Comparison of ENCODE assay signal across 24 cellular contexts in genomic region chr1:27940870-27941269, GRCh38. TPM values are rescaled to one million over a fixed set of nuclear protein-coding genes. Genes with fewer than 3 reads are reported as not detected.
A peak's percentile ranks its signal among the peaks of the same experiment; 100 is the strongest.
DNase-seq lines count a peak whose midpoint lies in the region; ATAC-seq, FAIRE-seq and TF ChIP-seq lines count a peak whose summit lies in the region.
"Had no signal": no experiment of that assay in that cellular context is flagged by ENCODE, and none has a peak within 500 bp of the region (broad histone marks: within the 10 kb centered on the region; RNA-seq: fewer than 3 reads in every experiment).

No MANE protein-coding gene starts in this region.

- ATAC-seq in activated CD4-positive, alpha-beta T cell treated with anti-CD3 and anti-CD28 coated beads for 36 hours: peak; percentile 20
- ATAC-seq in CD8-positive, alpha-beta T cell: no peak
- no peak for ATAC-seq in activated CD8-positive, alpha-beta T cell treated with anti-CD3 and anti-CD28 coated beads, Interleukin-2, amount 10 ng/mL, durations not matched to agents 7 days and 5 days

- H3K4me3 Mint-ChIP-seq in activated CD4-positive, alpha-beta T cell treated with anti-CD3 and anti-CD28 coated beads for 36 hours: no peak overlapping the region
- H3K4me3 Mint-ChIP-seq in CD8-positive, alpha-beta T cell: no peak overlapping the region
- H3K4me3 Mint-ChIP-seq in activated CD8-positive, alpha-beta T cell treated with anti-CD3 and anti-CD28 coated beads, Interleukin-2, amount 10 ng/mL, durations not matched to agents 7 days and 5 days: no peak overlapping the region
- H3K4me3 Mint-ChIP-seq: activated T-helper 1 cell treated with anti-CD3 and anti-CD28 coated beads, Interleukin-12 subunit alpha, Interleukin-12 subunit beta, Interleukin-2, Interleukin-4 antibody, amounts not matched to agents 30 ng/mL and 10 ng/mL and 1 ng/mL, durations not matched to agents 14 hours and 24 hours and 36 hours; WTC11 had no signal

- no peaks in the 10 kb centered on the region for H3K27me3 ChIP-seq in CD8-positive, alpha-beta T cell (ENCODE audit: insufficient read depth, low read length)
- H3K27me3 ChIP-seq in neutrophil (peaks cover 2% of the 10 kb centered on the region), esophagus squamous epithelium (peaks cover 0 to 9% (median 0%) of the 10 kb centered on the region in 4 donors)
- H3K27me3 ChIP-seq: ascending aorta, colonic mucosa, right lobe of liver, SJCRH30, uterus had no signal

- no peaks in the 10 kb centered on the region for H3K36me3 Mint-ChIP-seq in activated CD4-positive, alpha-beta T cell treated with anti-CD3 and anti-CD28 coated beads for 36 hours (ENCODE audit: low read depth)
- no peaks in the 10 kb centered on the region for H3K36me3 Mint-ChIP-seq in CD8-positive, alpha-beta T cell
- H3K36me3 Mint-ChIP-seq in activated CD8-positive, alpha-beta T cell treated with anti-CD3 and anti-CD28 coated beads, Interleukin-2, amount 10 ng/mL, durations not matched to agents 7 days and 5 days (ENCODE audit: low read depth): no peaks in the 10 kb centered on the region
- H3K36me3 Mint-ChIP-seq: activated naive CD4-positive, alpha-beta T cell treated with anti-CD3 and anti-CD28 coated beads, Interleukin-2, amount 50 U/mL, for 72 hours; WTC11 had no signal

- TF ChIP-seq POLR2A in esophagus squamous epithelium (IDR thresholded peaks at IDR 0.05) (no peak), GM12892 (IDR thresholded peaks at IDR 0.05; ENCODE audit: low read depth, low read length) (no peak)

- no peak for TF ChIP-seq CTCF in CD8-positive, alpha-beta T cell (IDR thresholded peaks at IDR 0.05)
- TF ChIP-seq CTCF in neutrophil (IDR thresholded peaks at IDR 0.05) (no peak), esophagus squamous epithelium (IDR thresholded peaks at IDR 0.05) (no peak)

- no peak for DNase-seq in activated CD4-positive, alpha-beta T cell treated with anti-CD3 and anti-CD28 coated beads for 36 hours
- no peak for DNase-seq in activated CD4-positive, alpha-beta T cell treated with anti-CD3 and anti-CD28 coated beads for 4 hours
- no peak for DNase-seq in CD8-positive, alpha-beta T cell
- no peak for DNase-seq in activated CD8-positive, alpha-beta T cell treated with anti-CD3 and anti-CD28 coated beads, Interleukin-2, amount 10 ng/mL, durations not matched to agents 7 days and 5 days
- no peak for DNase-seq in middle frontal gyrus (ENCODE audit: extremely low spot score, low spot score)
- no peak for DNase-seq in esophagus squamous epithelium (lab: John Stamatoyannopoulos, UW)
- no peak for DNase-seq in GM12892 (ENCODE audit: insufficient read length)
- DNase-seq: NCI-H2081 treated with DMSO at 0.1 percent for 48 hours, NCI-H748 treated with DMSO at 0.1 percent for 48 hours, uterus had no signal

- POLR2A ChIA-PET in activated CD4-positive, alpha-beta T cell treated with anti-CD3 and anti-CD28 coated beads for 36 hours (lab: Charles Lee): no interaction called here
- POLR2A ChIA-PET in CD8-positive, alpha-beta T cell (lab: Charles Lee): interaction anchor here (0.9 kb wide), 1 partner anchor 54 kb away, joined by 4 read pairs; no protein-coding TSS in a partner anchor
- POLR2A ChIA-PET in activated CD8-positive, alpha-beta T cell treated with anti-CD3 and anti-CD28 coated beads, Interleukin-2, amount 10 ng/mL, durations not matched to agents 7 days and 5 days (lab: Charles Lee): interaction anchor here (0.7 kb wide), 1 partner anchor 19 kb away, joined by 3 read pairs; the partner anchor contains the start of gene XKR8

- no peak for FAIRE-seq in GM12892 (lab: Jason Lieb, UNC)
- FAIRE-seq: A204.1, GM12878 had no signal

- 88 to 98% methylated on average over 5 of the region's 5 CpGs for WGBS in esophagus squamous epithelium, 2 donors

- peak overlapping the region; percentile 11 for H3K27ac Mint-ChIP-seq in activated CD4-positive, alpha-beta T cell treated with anti-CD3 and anti-CD28 coated beads for 36 hours
- peak overlapping the region; percentile 14 for H3K27ac Mint-ChIP-seq in CD8-positive, alpha-beta T cell
- H3K27ac Mint-ChIP-seq in activated CD8-positive, alpha-beta T cell treated with anti-CD3 and anti-CD28 coated beads, Interleukin-2, amount 10 ng/mL, durations not matched to agents 7 days and 5 days: peak overlapping the region; percentile 39
- H3K27ac Mint-ChIP-seq: progenitor cell of endocrine pancreas had no signal

- no peak overlapping the region for H3K27ac ChIP-seq in CD8-positive, alpha-beta T cell (ENCODE audit: low read depth, low read length)
- H3K27ac ChIP-seq in neutrophil: peak overlapping the region; percentile 91
- H3K27ac ChIP-seq in esophagus squamous epithelium: no peak overlapping the region
- H3K27ac ChIP-seq: ascending aorta, colonic mucosa, epithelial cell of prostate, right lobe of liver, SJCRH30, stomach, uterus had no signal

- H3K4me3 ChIP-seq in CD8-positive, alpha-beta T cell (ENCODE audit: low read depth, low read length): no peak overlapping the region
- H3K4me3 ChIP-seq in neutrophil (ENCODE audit: low read depth in 1 of 2, low read length in 1 of 2) (peak overlapping the region in 1 of 2 experiments; percentile 2), esophagus squamous epithelium (no peak overlapping the region)
- H3K4me3 ChIP-seq: ascending aorta, colonic mucosa, GM12878, right lobe of liver, SJCRH30, stomach, uterus had no signal

- peaks cover 21% of the 10 kb centered on the region for H3K4me1 ChIP-seq in CD8-positive, alpha-beta T cell (ENCODE audit: insufficient read depth, low read length)
- H3K4me1 ChIP-seq in neutrophil (ENCODE audit: control insufficient read depth in 1 of 2, insufficient read depth in 1 of 2, low read depth in 1 of 2, low read length in 1 of 2) (peaks cover 61 to 68% of the 10 kb centered on the region in 2 experiments), esophagus squamous epithelium (no peaks in the 10 kb centered on the region)
- H3K4me1 ChIP-seq: ascending aorta, colonic mucosa, uterus had no signal

- no peaks in the 10 kb centered on the region for H3K9me3 Mint-ChIP-seq in activated CD4-positive, alpha-beta T cell treated with anti-CD3 and anti-CD28 coated beads for 36 hours (ENCODE audit: low read depth)
- H3K9me3 Mint-ChIP-seq in CD8-positive, alpha-beta T cell: no peaks in the 10 kb centered on the region
- H3K9me3 Mint-ChIP-seq in activated CD8-positive, alpha-beta T cell treated with anti-CD3 and anti-CD28 coated beads, Interleukin-2, amount 10 ng/mL, durations not matched to agents 7 days and 5 days (ENCODE audit: insufficient read depth): no peaks in the 10 kb centered on the region
- H3K9me3 Mint-ChIP-seq: activated naive CD4-positive, alpha-beta T cell treated with anti-CD3 and anti-CD28 coated beads, Interleukin-2, amount 50 U/mL, for 72 hours; activated T-helper 1 cell treated with anti-CD3 and anti-CD28 coated beads, Interleukin-12 subunit alpha, Interleukin-12 subunit beta, Interleukin-2, Interleukin-4 antibody, amounts not matched to agents 30 ng/mL and 10 ng/mL and 1 ng/mL, durations not matched to agents 14 hours and 24 hours and 36 hours; WTC11 had no signal

- peaks cover 22% of the 10 kb centered on the region for H3K4me1 Mint-ChIP-seq in activated CD4-positive, alpha-beta T cell treated with anti-CD3 and anti-CD28 coated beads for 36 hours
- peaks cover 28% of the 10 kb centered on the region for H3K4me1 Mint-ChIP-seq in CD8-positive, alpha-beta T cell (ENCODE audit: low read depth)
- H3K4me1 Mint-ChIP-seq in activated CD8-positive, alpha-beta T cell treated with anti-CD3 and anti-CD28 coated beads, Interleukin-2, amount 10 ng/mL, durations not matched to agents 7 days and 5 days (ENCODE audit: low read depth): peaks cover 37% of the 10 kb centered on the region

- no peaks in the 10 kb centered on the region for H3K9me3 ChIP-seq in CD8-positive, alpha-beta T cell (ENCODE audit: low read length)
- H3K9me3 ChIP-seq in neutrophil (no peaks in the 10 kb centered on the region), esophagus squamous epithelium (no peaks in the 10 kb centered on the region)
- H3K9me3 ChIP-seq: ascending aorta, colonic mucosa, right lobe of liver, SJCRH30, stomach, uterus had no signal

- intact Hi-C loops in activated CD4-positive, alpha-beta T cell treated with anti-CD3 and anti-CD28 coated beads for 36 hours (cut with DNase I, micrococcal nuclease): loop anchor here (1.0 kb wide), 2 partner anchors 38 to 268 kb away; no protein-coding TSS in a partner anchor
- intact Hi-C loops in CD8-positive, alpha-beta T cell (cut with DNase I, micrococcal nuclease): loop anchor here (1.0 to 5.0 kb wide), 5 partner anchors 38 to 268 kb away; no protein-coding TSS in a partner anchor
- intact Hi-C loops in esophagus squamous epithelium (cut with DNase I): no loop called here

- no peaks in the 10 kb centered on the region for H3K36me3 ChIP-seq in CD8-positive, alpha-beta T cell (ENCODE audit: insufficient read depth, low read length)
- H3K36me3 ChIP-seq in neutrophil (no peaks in the 10 kb centered on the region), esophagus squamous epithelium (no peaks in the 10 kb centered on the region)
- H3K36me3 ChIP-seq: ascending aorta, colonic mucosa, right lobe of liver, SJCRH30, stomach, uterus had no signal

- peaks cover 1% of the 10 kb centered on the region for H3K27me3 Mint-ChIP-seq in activated CD4-positive, alpha-beta T cell treated with anti-CD3 and anti-CD28 coated beads for 36 hours
- H3K27me3 Mint-ChIP-seq in CD8-positive, alpha-beta T cell (ENCODE audit: low read depth): peaks cover 2% of the 10 kb centered on the region
- H3K27me3 Mint-ChIP-seq in activated CD8-positive, alpha-beta T cell treated with anti-CD3 and anti-CD28 coated beads, Interleukin-2, amount 10 ng/mL, durations not matched to agents 7 days and 5 days (ENCODE audit: low read depth): peaks cover 2% of the 10 kb centered on the region
- H3K27me3 Mint-ChIP-seq: progenitor cell of endocrine pancreas had no signal

- CTCF ChIA-PET in activated CD4-positive, alpha-beta T cell treated with anti-CD3 and anti-CD28 coated beads for 36 hours (lab: Charles Lee): interaction anchor here (0.6 to 2.0 kb wide), 19 partner anchors 10 to 318 kb away, joined by 3 to 8 read pairs (median 4); partner anchors contain the start of gene SESN2
- CTCF ChIA-PET in CD8-positive, alpha-beta T cell (lab: Charles Lee): interaction anchor here (0.6 to 9.3 kb wide), 23 partner anchors 8 to 268 kb away, joined by 3 to 115 read pairs (median 5); partner anchors contain the start of gene XKR8
- CTCF ChIA-PET in activated CD8-positive, alpha-beta T cell treated with anti-CD3 and anti-CD28 coated beads, Interleukin-2, amount 10 ng/mL, durations not matched to agents 7 days and 5 days (lab: Charles Lee): interaction anchor here (0.5 to 4.3 kb wide), 30 partner anchors 9 to 565 kb away, joined by 3 to 38 read pairs (median 4); partner anchors contain the start of genes EYA3 and STX12

RNA-seq across cellular contexts. Expression of gene SMPDL3B, which starts 6.1 kb away (rescaled TPM):
- total RNA-seq in activated CD4-positive, alpha-beta T cell treated with anti-CD3 and anti-CD28 coated beads for 36 hours: under 1 TPM; 0.53 to 0.55 TPM
- total RNA-seq in CD8-positive, alpha-beta T cell: not detected
- total RNA-seq in activated CD8-positive, alpha-beta T cell treated with anti-CD3 and anti-CD28 coated beads, Interleukin-2, amount 10 ng/mL, durations not matched to agents 7 days and 5 days: under 1 TPM; 0.76 to 0.82 TPM
- total RNA-seq in esophagus squamous epithelium: 1 to 10 TPM in 2 of 4 donors, under 1 TPM in 2; 0.76 to 6.3 (median 1.9) TPM
- 0.17 TPM for polyA plus RNA-seq in GM12892 (2012; ENCODE audit: missing spikeins)
- total RNA-seq: ascending aorta, glomerular endothelial cell had no signal

RNA-seq across cellular contexts. Expression of gene XKR8, which starts 18.9 kb away (rescaled TPM):
- total RNA-seq in activated CD4-positive, alpha-beta T cell treated with anti-CD3 and anti-CD28 coated beads for 36 hours: 1 to 10 TPM; 4.2 to 6.0 TPM
- total RNA-seq in CD8-positive, alpha-beta T cell: 1 to 10 TPM; 6.1 to 7.3 TPM
- 1 to 10 TPM; 8.0 TPM for total RNA-seq in activated CD8-positive, alpha-beta T cell treated with anti-CD3 and anti-CD28 coated beads, Interleukin-2, amount 10 ng/mL, durations not matched to agents 7 days and 5 days
- total RNA-seq in esophagus squamous epithelium: 1 to 10 TPM; 2.9 to 6.2 (median 4.3) TPM
- 2.0 TPM for polyA plus RNA-seq in GM12892 (2012; ENCODE audit: missing spikeins)
- total RNA-seq: SJCRH30 had no signal

RNA-seq across cellular contexts. Expression of gene RPA2, which starts 26.5 kb away (rescaled TPM):
- total RNA-seq in activated CD4-positive, alpha-beta T cell treated with anti-CD3 and anti-CD28 coated beads for 36 hours: 10 to 100 TPM; 70.2 to 72.8 TPM
- 10 to 100 TPM; 10.7 to 12.5 TPM for total RNA-seq in CD8-positive, alpha-beta T cell
- 10 to 100 TPM; 79.0 to 81.0 TPM for total RNA-seq in activated CD8-positive, alpha-beta T cell treated with anti-CD3 and anti-CD28 coated beads, Interleukin-2, amount 10 ng/mL, durations not matched to agents 7 days and 5 days
- total RNA-seq in esophagus squamous epithelium: 10 to 100 TPM; 11.8 to 38.2 (median 23.4) TPM
- 81.7 TPM for polyA plus RNA-seq in GM12892 (2012; ENCODE audit: missing spikeins)
